ENCODE assay signal across 16 cellular contexts in genomic region chr6:14477559-14477958, GRCh38.
DNase-seq lines count a peak whose midpoint lies in the region; ATAC-seq lines count a peak whose summit lies in the region.
"Had no signal": no experiment of that assay in that cellular context is flagged by ENCODE, and none has a peak within 500 bp of the region (broad histone marks: within the 10 kb centered on the region; RNA-seq: fewer than 3 reads in every experiment).

No MANE protein-coding gene starts in this region.

- H3K9me3 ChIP-seq in endocrine pancreas (ENCODE audit: control insufficient read depth, low read length) (no peaks in the 10 kb centered on the region), muscle layer of colon (ENCODE audit: low read length) (no peaks in the 10 kb centered on the region), stomach smooth muscle (ENCODE audit: control insufficient read depth in 2 of 2, low read length in 2 of 2) (no peaks in the 10 kb centered on the region)
- H3K9me3 ChIP-seq: adrenal gland had no signal

- H3K36me3 ChIP-seq in endocrine pancreas (ENCODE audit: control insufficient read depth, insufficient read depth, low read length) (no peaks in the 10 kb centered on the region), muscle layer of colon (ENCODE audit: insufficient read depth, low read length) (no peaks in the 10 kb centered on the region), stomach smooth muscle (ENCODE audit: control insufficient read depth in 2 of 2, insufficient read depth in 2 of 2, low read length in 2 of 2) (no peaks in the 10 kb centered on the region)
- H3K36me3 ChIP-seq: adrenal gland had no signal

- in situ Hi-C loops in KBM-7 (cut with MboI; ENCODE audit: low pct_unique_long_range_greater_than_20kb, low sequenced_read_pairs), result no loop called here

- H3K27me3 ChIP-seq in endocrine pancreas (ENCODE audit: control insufficient read depth, insufficient read depth, low read length) (no peaks in the 10 kb centered on the region), muscle layer of colon (ENCODE audit: control insufficient read depth in 1 of 2, insufficient read depth in 2 of 2, low read length in 2 of 2) (no peaks in the 10 kb centered on the region), stomach smooth muscle (ENCODE audit: control insufficient read depth in 1 of 2, insufficient read depth in 2 of 2, low read length in 2 of 2) (no peaks in the 10 kb centered on the region)
- H3K27me3 ChIP-seq: adrenal gland had no signal

- H3K4me3 ChIP-seq in endocrine pancreas (ENCODE audit: control insufficient read depth, insufficient read depth, low read length), result peak overlapping the region; percentile 40
- peak overlapping the region in 1 of 2 donors; percentile 9 for H3K4me3 ChIP-seq in muscle layer of colon (ENCODE audit: low read depth in 1 of 2, low read length in 2 of 2)
- no peak overlapping the region for H3K4me3 ChIP-seq in stomach smooth muscle (ENCODE audit: low read length in 2 of 2)
- H3K4me3 ChIP-seq: adrenal gland had no signal

- H3K27ac ChIP-seq in muscle layer of colon (ENCODE audit: low read depth, low read length) (peak overlapping the region; percentile 50), stomach smooth muscle (ENCODE audit: low read length) (peak overlapping the region; percentile 80)

- H3K9ac ChIP-seq in endocrine pancreas (ENCODE audit: control insufficient read depth, insufficient read depth, low read length) (no peak overlapping the region), muscle layer of colon (ENCODE audit: low read length) (peak overlapping the region; percentile 37), stomach smooth muscle (ENCODE audit: low read length in 2 of 2) (peak overlapping the region in 1 of 2 donors; percentile 62)

- H3K4me1 ChIP-seq in endocrine pancreas (ENCODE audit: control insufficient read depth, insufficient read depth, low read length) (no peaks in the 10 kb centered on the region), muscle layer of colon (ENCODE audit: insufficient read depth, low read length) (peaks cover 26% of the 10 kb centered on the region), stomach smooth muscle (ENCODE audit: control insufficient read depth, insufficient read depth, low read length) (peaks cover 25% of the 10 kb centered on the region)

- ATAC-seq in HG02981 (IDR thresholded peaks at IDR 0.05; ENCODE audit: unreplicated experiment), result no peak

- DNase-seq in KBM-7 (peak; percentile 64), DMS79 (lab: John Stamatoyannopoulos, UW) (no peak), LoVo (ENCODE audit: low spot score) (no peak)
- no peak for DNase-seq in activated CD8-positive, alpha-beta memory T cell treated with anti-CD3 and anti-CD28 coated beads for 24 hours
- DNase-seq: activated CD4-positive, alpha-beta T cell treated with anti-CD3 and anti-CD28 coated beads, Interleukin-2, amount 50 U/mL, for 1 hour; activated CD8-positive, alpha-beta memory T cell treated with anti-CD3 and anti-CD28 coated beads, Interleukin-2, amount 50 U/mL, for 48 hours; activated effector memory CD4-positive, alpha-beta T cell treated with Interleukin-2 at 50 U/mL for 16 hours; effector CD8-positive, alpha-beta T cell; NCI-H1092 treated with DMSO at 0.1 percent for 48 hours; stimulated activated CD4-positive, alpha-beta T cell treated with anti-CD3 and anti-CD28 coated beads, Interleukin-1b, Interleukin-23, amount 100 ng/mL, for 48 hours; stimulated activated naive CD4-positive, alpha-beta T cell had no signal
